In genomic region chr16:80202831-80203230, GRCh38 we compare ENCODE assay signal across 19 cellular contexts.
DNase-seq lines count a peak whose midpoint lies in the region; ATAC-seq, FAIRE-seq and TF ChIP-seq lines count a peak whose summit lies in the region.
"Had no signal": no experiment of that assay in that cellular context is flagged by ENCODE, and none has a peak within 500 bp of the region (broad histone marks: within the 10 kb centered on the region; RNA-seq: fewer than 3 reads in every experiment).

No MANE protein-coding gene starts in this region.

- H3K36me3 ChIP-seq in bronchial epithelial cell (ENCODE audit: control insufficient read depth, insufficient read depth, low read length), result no peaks in the 10 kb centered on the region
- H3K36me3 ChIP-seq in keratinocyte (ENCODE audit: control insufficient read depth in 2 of 2, extremely low read depth in 1 of 2, insufficient read depth in 2 of 2, low read length in 2 of 2), result no peaks in the 10 kb centered on the region
- H3K36me3 ChIP-seq: BE2C, HAP-1 had no signal

- H3K27me3 ChIP-seq in bronchial epithelial cell (ENCODE audit: control insufficient read depth, insufficient read depth, low read length), result no peaks in the 10 kb centered on the region
- H3K27me3 ChIP-seq in keratinocyte (ENCODE audit: control insufficient read depth, extremely low read depth, insufficient read depth, low read length), result no peaks in the 10 kb centered on the region
- H3K27me3 ChIP-seq: BE2C had no signal

- no peak overlapping the region for H3K9ac ChIP-seq in keratinocyte (ENCODE audit: control insufficient read depth, extremely low read depth, insufficient read depth, low read length)

- no peaks in the 10 kb centered on the region for H3K9me1 ChIP-seq in keratinocyte (ENCODE audit: control insufficient read depth, extremely low read depth, insufficient read depth, low read length)

- no peaks in the 10 kb centered on the region for H3K79me2 ChIP-seq in keratinocyte (ENCODE audit: control insufficient read depth, insufficient read depth, low read length)

- H3K4me2 ChIP-seq in A549 (no peak overlapping the region), keratinocyte (ENCODE audit: control insufficient read depth, extremely low read depth, insufficient read depth, low read depth, low read length) (peak overlapping the region; percentile 68)

- ATAC-seq in A549 (no peak), GM21717 (IDR thresholded peaks at IDR 0.05; ENCODE audit: unreplicated experiment) (no peak), HG03159 (IDR thresholded peaks at IDR 0.05; ENCODE audit: unreplicated experiment) (no peak)

- H3K4me1 ChIP-seq in A549 (peaks cover 37% of the 10 kb centered on the region), keratinocyte (ENCODE audit: control insufficient read depth, extremely low read depth, insufficient read depth, low read length) (peaks cover 28% of the 10 kb centered on the region)
- H3K4me1 ChIP-seq: BE2C, HAP-1 had no signal

- TF ChIP-seq CTCF in A549 (IDR thresholded peaks at IDR 0.05) (no peak), bronchial epithelial cell (IDR thresholded peaks at IDR 0.05; ENCODE audit: insufficient read depth, low read length, severe bottlenecking) (no peak), keratinocyte (optimal IDR thresholded peaks at IDR 0.05 in 1 of 3, IDR thresholded peaks at IDR 0.05 in 1 of 3, conservative IDR thresholded peaks at IDR 0.05 in 1 of 3; ENCODE audit: extremely low read depth in 1 of 3, insufficient read depth in 2 of 3, low read length in 3 of 3) (no peak)

- no peak for DNase-seq in A549 (ENCODE audit: low read depth in 1 of 2, low spot score in 1 of 2)
- DNase-seq in DMS79 treated with DMSO at 0.1 percent for 48 hours (lab: John Stamatoyannopoulos, UW), result peak; percentile 38
- peak; percentile 78 for DNase-seq in bronchial epithelial cell (ENCODE audit: low read depth)
- DNase-seq in keratinocyte (ENCODE audit: low read depth, low spot score), result no peak
- DNase-seq in NCI-H2227 treated with DMSO at 0.1 percent for 48 hours (lab: John Stamatoyannopoulos, UW), result no peak
- no peak for DNase-seq in H54 (ENCODE audit: insufficient read length, low spot score)
- DNase-seq: ACHN; BE2C; C1 segment of cervical spinal cord; CD4-positive, CD25-positive, alpha-beta regulatory T cell; CD8-positive, alpha-beta memory T cell; COR-L47; DMS 273 treated with DMSO at 0.1 percent for 48 hours; GF-D8 had no signal

- peak overlapping the region; percentile 84 for H2AFZ ChIP-seq in keratinocyte (ENCODE audit: control insufficient read depth, low read length)

- CTCF ChIA-PET in A549 (lab: Yijun Ruan, JAX), result no interaction called here

- H3K27ac ChIP-seq in A549, result peak overlapping the region; percentile 9 to 56; a peak in 3 of 6 replicates
- peak overlapping the region; percentile 35 for H3K27ac ChIP-seq in keratinocyte (ENCODE audit: control insufficient read depth, insufficient read depth, low read length)
- H3K27ac ChIP-seq: HL-60 had no signal

- H3K4me3 ChIP-seq in A549 (no peak overlapping the region), bronchial epithelial cell (ENCODE audit: low read depth, low read length) (no peak overlapping the region), keratinocyte (ENCODE audit: control insufficient read depth in 2 of 3, extremely low read depth in 1 of 3, insufficient read depth in 2 of 3, low read depth in 1 of 3, low read length in 3 of 3) (no peak overlapping the region)
- H3K4me3 ChIP-seq: HAP-1 had no signal

- H4K20me1 ChIP-seq in keratinocyte (ENCODE audit: control insufficient read depth, extremely low read depth, insufficient read depth, low read length), result no peaks in the 10 kb centered on the region

- TF ChIP-seq EP300 in A549 (IDR thresholded peaks at IDR 0.05), result no peak

- H3K9me3 ChIP-seq in A549, result peaks cover 6% of the 10 kb centered on the region; the same call in 1 of the 3 replicates
- no peaks in the 10 kb centered on the region for H3K9me3 ChIP-seq in keratinocyte (ENCODE audit: control insufficient read depth, low read depth, low read length)
- H3K9me3 ChIP-seq: BE2C, HAP-1 had no signal

- POLR2A ChIA-PET in A549 (lab: Yijun Ruan, JAX), result no interaction called here

- TF ChIP-seq POLR2A in A549 (IDR thresholded peaks at IDR 0.05; ENCODE audit: low read length) (no peak), H54 (IDR thresholded peaks at IDR 0.05; ENCODE audit: low read depth, low read length) (no peak)

- dilution Hi-C loops in keratinocyte (cut with MboI; ENCODE audit: extremely low pct_ligation_motif_present, low sequenced_read_pairs), result no loop called here

- no peak for TF ChIP-seq RAD21 in A549 (conservative IDR thresholded peaks at IDR 0.05 in 1 of 2, IDR thresholded peaks at IDR 0.05 in 1 of 2)

- FAIRE-seq in A549 (lab: Jason Lieb, UNC), result no peak
- no peak for FAIRE-seq in bronchial epithelial cell (lab: Jason Lieb, UNC)
- FAIRE-seq in keratinocyte (lab: Jason Lieb, UNC), result peak; percentile 74
- no peak for FAIRE-seq in H54 (lab: Jason Lieb, UNC)
- FAIRE-seq: H1 had no signal

- 84% methylated on average over 3 of the region's 3 CpGs for WGBS in A549 (ENCODE audit: missing lambda C conversion rate)

TF ChIP-seq in A549, 52 proteins besides CTCF, POLR2A, EP300 and RAD21:
- TF ChIP-seq JUN (IDR thresholded peaks at IDR 0.05) (no peak), NPAS2 (CRISPR knock-in tag; IDR thresholded peaks at IDR 0.05; ENCODE audit: borderline replicate concordance) (no peak), BCL3 (IDR thresholded peaks at IDR 0.05) (no peak), SMC3 (IDR thresholded peaks at IDR 0.05) (no peak), HDAC2 (IDR thresholded peaks at IDR 0.05) (no peak), CHD4 (IDR thresholded peaks at IDR 0.05; ENCODE audit: borderline replicate concordance) (no peak), RNF2 (IDR thresholded peaks at IDR 0.05; ENCODE audit: borderline replicate concordance, low read depth) (no peak), FOSL2 (IDR thresholded peaks at IDR 0.05) (no peak), FOSL2 (CRISPR knock-in tag; IDR thresholded peaks at IDR 0.05) (no peak), RCOR1 (IDR thresholded peaks at IDR 0.05; ENCODE audit: low read depth, low read length) (no peak), HOXB5 (CRISPR knock-in tag; IDR thresholded peaks at IDR 0.05) (no peak), KDM1A (IDR thresholded peaks at IDR 0.05; ENCODE audit: low read depth) (no peak), KDM5A (IDR thresholded peaks at IDR 0.05) (no peak), RFX5 (IDR thresholded peaks at IDR 0.05) (no peak)

Comparison
In these comparisons a context has a peak if more than half of its experiments do, and no peak if none do; other contexts are left out.
1. DNase-seq: peak in DMS79 treated with DMSO at 0.1 percent for 48 hours (single experiment) and bronchial epithelial cell (single experiment); none in A549 (0 of 2), keratinocyte (single experiment), NCI-H2227 treated with DMSO at 0.1 percent for 48 hours (single experiment) and H54 (single experiment).